Comparison of ENCODE assay signal across 8 cellular contexts in genomic region chr6:57046332-57047256, GRCh38. TPM values are rescaled to one million over a fixed set of nuclear protein-coding genes. Genes with fewer than 3 reads are reported as not detected.
DNase-seq lines count a peak whose midpoint lies in the region; ATAC-seq lines count a peak whose summit lies in the region.
"Not testable (repeated sequence)": the region's sequence is repeated elsewhere in the genome, so short reads cannot be mapped to it uniquely, and the experiment has no call there.

KIAA1586 (plus strand) TSS chr6:57046693; CDS start chr6:57046756, 63 bp downstream.

- ATAC-seq in GM18858 (IDR thresholded peaks at IDR 0.05; ENCODE audit: unreplicated experiment) (peak; percentile 87), HG03066 (IDR thresholded peaks at IDR 0.05; ENCODE audit: low read depth, unreplicated experiment) (peak; percentile 94)

- H3K36me3 ChIP-seq in iPS-18a (ENCODE audit: control insufficient read depth, low read depth, low read length): peaks cover 21% of the 10 kb centered on the region
- not testable (repeated sequence) for H3K36me3 ChIP-seq in skeletal muscle tissue (ENCODE audit: control insufficient read depth in 3 of 3, insufficient read depth in 3 of 3, low read length in 3 of 3)

- peak; percentile 84 for DNase-seq in A172 (ENCODE audit: low spot score)
- DNase-seq in NCI-H2107 treated with DMSO at 0.1 percent for 48 hours (lab: John Stamatoyannopoulos, UW; ENCODE audit: unreplicated experiment): peak; percentile 43
- peak; percentile 92 for DNase-seq in UCSD-AML1 (lab: John Stamatoyannopoulos, UW; ENCODE audit: unreplicated experiment)
- DNase-seq in brain pericyte (ENCODE audit: low read depth, low spot score): peak; percentile 53

- H3K9ac ChIP-seq in iPS-18a (ENCODE audit: low read length) (peak within 1 kb of the TSS; percentile 67), skeletal muscle tissue (ENCODE audit: low read depth in 1 of 3, low read length in 3 of 3) (peak within 1 kb of the TSS; percentile 61 to 73 (median 70))

- not testable (repeated sequence) for H3K27me3 ChIP-seq in iPS-18a (ENCODE audit: control insufficient read depth, insufficient read depth, low read length); skeletal muscle tissue (ENCODE audit: control insufficient read depth in 3 of 3, insufficient read depth in 3 of 3, low read length in 3 of 3)

- not testable (repeated sequence) for H3K4me1 ChIP-seq in iPS-18a (ENCODE audit: control insufficient read depth, low read depth, low read length); skeletal muscle tissue (ENCODE audit: control insufficient read depth in 3 of 3, insufficient read depth in 3 of 3, low read length in 3 of 3)

- H3K27ac ChIP-seq in iPS-18a (ENCODE audit: low read length) (peak within 1 kb of the TSS; percentile 9), skeletal muscle tissue (ENCODE audit: low read depth, low read length) (peak within 1 kb of the TSS; percentile 40)

- H3K9me3 ChIP-seq in iPS-18a (ENCODE audit: control insufficient read depth, low read depth, low read length); skeletal muscle tissue (ENCODE audit: control insufficient read depth in 3 of 3, low read length in 3 of 3): not testable (repeated sequence)

- H3K4me3 ChIP-seq in iPS-18a (ENCODE audit: low read length) (peak within 1 kb of the TSS; percentile 81), skeletal muscle tissue (ENCODE audit: low read length in 3 of 3) (peak within 1 kb of the TSS; percentile 72 to 78 (median 77))

RNA-seq across cellular contexts. Expression of gene KIAA1586, which starts in this region (rescaled TPM):
- total RNA-seq in A172 (2014; rRNA removed; shearing (Covaris generic)): 17.0 and 19.1 TPM in 2 replicates
- total RNA-seq in skeletal muscle tissue: 15.7 TPM

Comparison
In these comparisons a context has a peak if more than half of its experiments do, and no peak if none do; other contexts are left out.
1. Peak in every context shown above with its lines: DNase-seq, ATAC-seq, H3K4me3 ChIP-seq and H3K27ac ChIP-seq.